20 cellular contexts compared by ENCODE assay signal in genomic region chr4:89162486-89162885, GRCh38. TPM values are rescaled to one million over a fixed set of nuclear protein-coding genes. Genes with fewer than 3 reads are reported as not detected.
DNase-seq lines count a peak whose midpoint lies in the region; ATAC-seq and TF ChIP-seq lines count a peak whose summit lies in the region.
"Had no signal": no experiment of that assay in that cellular context is flagged by ENCODE, and none has a peak within 500 bp of the region (broad histone marks: within the 10 kb centered on the region; RNA-seq: fewer than 3 reads in every experiment).

No MANE protein-coding gene starts in this region.

- no peaks in the 10 kb centered on the region for H3K9me2 ChIP-seq in hepatocyte (replicated peaks; ENCODE audit: insufficient read depth)

- H3K4me1 ChIP-seq in cardiac muscle cell (ENCODE audit: low read depth): peaks cover 18% of the 10 kb centered on the region
- H3K4me1 ChIP-seq in left ventricle myocardium inferior: no peaks in the 10 kb centered on the region
- H3K4me1 ChIP-seq in hepatocyte (ENCODE audit: insufficient read depth): no peaks in the 10 kb centered on the region
- no peaks in the 10 kb centered on the region for H3K4me1 ChIP-seq in osteoblast (ENCODE audit: insufficient read depth, low read length)
- H3K4me1 ChIP-seq in transverse colon: no peaks in the 10 kb centered on the region
- H3K4me1 ChIP-seq: BLaER1, Caco-2 had no signal

- TF ChIP-seq EP300 in transverse colon (IDR thresholded peaks at IDR 0.05; ENCODE audit: low read depth): no peak

- in situ Hi-C loops in SK-MEL-5 (cut with HindIII; ENCODE audit: low pct_unique_long_range_greater_than_20kb, low sequenced_read_pairs): no loop called here
- in situ Hi-C loops in transverse colon (cut with MboI; ENCODE audit: low pct_ligation_motif_present in 1 of 4, low pct_unique_long_range_greater_than_20kb in 1 of 4, low sequenced_read_pairs in 3 of 4): loop anchor here in 1 of 4 donors (25.0 kb wide), 1 partner anchor 750 kb away; no protein-coding TSS in a partner anchor

- H3K36me3 Mint-ChIP-seq in stimulated activated memory B cell treated with anti-CD40 and anti-IgM and Interleukin-4, amounts not matched to agents 10 μg/mL and 1 μg/mL and 100 μg/mL, for 72 hours: no peaks in the 10 kb centered on the region
- H3K36me3 Mint-ChIP-seq: CD4-positive, CD25-positive, alpha-beta regulatory T cell; CD8-positive, alpha-beta T cell had no signal

- H4K20me1 ChIP-seq in hepatocyte (ENCODE audit: insufficient read depth, poor library complexity, severe bottlenecking): no peaks in the 10 kb centered on the region
- no peaks in the 10 kb centered on the region for H4K20me1 ChIP-seq in osteoblast (ENCODE audit: insufficient read depth, low read length)
- H4K20me1 ChIP-seq: BLaER1 had no signal

- peaks cover 3% of the 10 kb centered on the region for H3K9me3 Mint-ChIP-seq in stimulated activated memory B cell treated with anti-CD40 and anti-IgM and Interleukin-4, amounts not matched to agents 10 μg/mL and 1 μg/mL and 100 μg/mL, for 72 hours
- H3K9me3 Mint-ChIP-seq: CD8-positive, alpha-beta T cell; HFFc6 had no signal

- H3K27me3 Mint-ChIP-seq in stimulated activated memory B cell treated with anti-CD40 and anti-IgM and Interleukin-4, amounts not matched to agents 10 μg/mL and 1 μg/mL and 100 μg/mL, for 72 hours: peaks cover 9% of the 10 kb centered on the region
- H3K27me3 Mint-ChIP-seq: CD4-positive, CD25-positive, alpha-beta regulatory T cell had no signal

- DNase-seq in cardiac muscle cell (ENCODE audit: low read depth in 1 of 2, low spot score in 1 of 2) (peak in 1 of 2 donors; percentile 47), left ventricle myocardium inferior (no peak), SK-MEL-5 (ENCODE audit: low read depth, low spot score) (peak; percentile 88), hepatocyte (ENCODE audit: low spot score) (peak; percentile 10), osteoblast (ENCODE audit: insufficient read length, low spot score, missing footprints) (peak; percentile 10), A172 (ENCODE audit: low spot score) (no peak), transverse colon (no peak)
- DNase-seq: Caco-2; CD4-positive, CD25-positive, alpha-beta regulatory T cell; CD8-positive, alpha-beta T cell; DMS153; DMS79 treated with DMSO at 0.1 percent for 48 hours; GF-D8; GOT3 had no signal

- no peaks in the 10 kb centered on the region for H3K9me3 ChIP-seq in cardiac muscle cell (ENCODE audit: low read depth)
- H3K9me3 ChIP-seq in left ventricle myocardium inferior (replicated peaks): no peaks in the 10 kb centered on the region
- no peaks in the 10 kb centered on the region for H3K9me3 ChIP-seq in hepatocyte (ENCODE audit: low read depth)
- no peaks in the 10 kb centered on the region for H3K9me3 ChIP-seq in osteoblast (ENCODE audit: low read depth, low read length)
- H3K9me3 ChIP-seq in transverse colon: no peaks in the 10 kb centered on the region
- H3K9me3 ChIP-seq: BLaER1, Caco-2, HAP-1 had no signal

- H3K4me2 ChIP-seq in hepatocyte: no peak overlapping the region
- no peak overlapping the region for H3K4me2 ChIP-seq in osteoblast (ENCODE audit: insufficient read depth, low read length)
- H3K4me2 ChIP-seq: BLaER1 had no signal

- no peaks in the 10 kb centered on the region for H3K79me2 ChIP-seq in hepatocyte
- no peaks in the 10 kb centered on the region for H3K79me2 ChIP-seq in osteoblast (ENCODE audit: insufficient read depth, low read length)

- H3K4me1 Mint-ChIP-seq in stimulated activated memory B cell treated with anti-CD40 and anti-IgM and Interleukin-4, amounts not matched to agents 10 μg/mL and 1 μg/mL and 100 μg/mL, for 72 hours: no peaks in the 10 kb centered on the region
- H3K4me1 Mint-ChIP-seq: B cell; CD4-positive, CD25-positive, alpha-beta regulatory T cell had no signal

- TF ChIP-seq CTCF in cardiac muscle cell (IDR thresholded peaks at IDR 0.05; ENCODE audit: low read depth, low read length) (no peak), left ventricle myocardium inferior (IDR thresholded peaks at IDR 0.05; ENCODE audit: borderline replicate concordance) (no peak), hepatocyte (IDR thresholded peaks at IDR 0.05; ENCODE audit: poor library complexity) (no peak), osteoblast (IDR thresholded peaks at IDR 0.05; ENCODE audit: extremely low read depth, low read depth, low read length) (no peak), transverse colon (IDR thresholded peaks at IDR 0.05) (no peak)

- 74% methylated on average over 4 of the region's 4 CpGs for WGBS in hepatocyte (ENCODE audit: low lambda C conversion rate, missing lambda C conversion rate)
- 77 to 81% methylated on average over 2 to 4 of the region's 4 CpGs for WGBS in transverse colon (ENCODE audit: low coverage in 1 of 2), 2 donors

- H3K4me3 ChIP-seq in cardiac muscle cell (no peak overlapping the region), left ventricle myocardium inferior (no peak overlapping the region), hepatocyte (no peak overlapping the region), osteoblast (ENCODE audit: insufficient read depth, low read length) (no peak overlapping the region), transverse colon (no peak overlapping the region)
- H3K4me3 ChIP-seq: BLaER1, HAP-1 had no signal

- H3K27ac ChIP-seq in cardiac muscle cell (peak overlapping the region; percentile 61), left ventricle myocardium inferior (replicated peaks) (no peak overlapping the region), hepatocyte (no peak overlapping the region), osteoblast (ENCODE audit: low read depth, low read length) (no peak overlapping the region), transverse colon (no peak overlapping the region)
- H3K27ac ChIP-seq: BLaER1, C4-2B had no signal

- H3K27ac Mint-ChIP-seq in stimulated activated memory B cell treated with anti-CD40 and anti-IgM and Interleukin-4, amounts not matched to agents 10 μg/mL and 1 μg/mL and 100 μg/mL, for 72 hours: no peak overlapping the region
- H3K27ac Mint-ChIP-seq: B cell; CD4-positive, CD25-positive, alpha-beta regulatory T cell; CD8-positive, alpha-beta T cell; HFFc6 had no signal

- intact Hi-C loops in left ventricle myocardium inferior (cut with micrococcal nuclease) (loop anchor here (10.0 kb wide), 1 partner anchor 272 kb away; no protein-coding TSS in a partner anchor), transverse colon (cut with DNase I; ENCODE audit: low total_unique reads) (no loop called here)

- TF ChIP-seq POLR2A in transverse colon (IDR thresholded peaks at IDR 0.05): no peak

- no peak overlapping the region for H3K4me3 Mint-ChIP-seq in stimulated activated memory B cell treated with anti-CD40 and anti-IgM and Interleukin-4, amounts not matched to agents 10 μg/mL and 1 μg/mL and 100 μg/mL, for 72 hours
- H3K4me3 Mint-ChIP-seq: B cell; CD4-positive, CD25-positive, alpha-beta regulatory T cell; CD8-positive, alpha-beta T cell; HFFc6 had no signal

- H3K27me3 ChIP-seq in cardiac muscle cell: no peaks in the 10 kb centered on the region
- H3K27me3 ChIP-seq in left ventricle myocardium inferior (ENCODE audit: low read depth): no peaks in the 10 kb centered on the region
- H3K27me3 ChIP-seq in hepatocyte: no peaks in the 10 kb centered on the region
- peaks cover 10% of the 10 kb centered on the region for H3K27me3 ChIP-seq in osteoblast (ENCODE audit: insufficient read depth, low read length)
- no peaks in the 10 kb centered on the region for H3K27me3 ChIP-seq in transverse colon
- H3K27me3 ChIP-seq: BLaER1 had no signal

- no peak overlapping the region for H2AFZ ChIP-seq in hepatocyte
- no peak overlapping the region for H2AFZ ChIP-seq in osteoblast (ENCODE audit: low read length)

- H3K36me3 ChIP-seq in cardiac muscle cell (no peaks in the 10 kb centered on the region), left ventricle myocardium inferior (no peaks in the 10 kb centered on the region), hepatocyte (replicated peaks; ENCODE audit: insufficient read depth, low read depth) (no peaks in the 10 kb centered on the region), osteoblast (ENCODE audit: insufficient read depth, low read length) (no peaks in the 10 kb centered on the region), transverse colon (no peaks in the 10 kb centered on the region)
- H3K36me3 ChIP-seq: BLaER1, HAP-1 had no signal

- ATAC-seq in stimulated activated memory B cell treated with anti-CD40 and anti-IgM and Interleukin-4, amounts not matched to agents 10 μg/mL and 1 μg/mL and 100 μg/mL, for 72 hours: no peak
- ATAC-seq: CD8-positive, alpha-beta T cell had no signal

RNA-seq across cellular contexts. Expression of gene TIGD2, which starts 51.2 kb away (rescaled TPM):
- total RNA-seq in cardiac muscle cell (10.5 and 14.0 TPM in 2 replicates), left ventricle myocardium inferior (2.0 TPM), hepatocyte (15.7 and 17.1 TPM in 2 replicates), osteoblast (18.1 and 18.6 TPM in 2 replicates), transverse colon (1 to 10 TPM; 1.1 to 7.5 (median 6.6) TPM)
- polyA plus RNA-seq in cardiac muscle cell (4.1 and 5.4 TPM in 2 replicates), hepatocyte (10.0 and 10.3 TPM in 2 replicates)
- total RNA-seq in SK-MEL-5 (2014; rRNA removed; shearing (Covaris generic)): 15.2 and 15.9 TPM in 2 replicates
- 8.1 and 10.9 TPM in 2 replicates for polyA plus RNA-seq in SK-MEL-5 (2015; cell fraction: cytosol; rRNA removed)
- 10.2 and 11.5 TPM in 2 replicates for polyA plus RNA-seq in SK-MEL-5 (2015; cell fraction: nucleus; rRNA removed)
- total RNA-seq in A172 (2014; rRNA removed; shearing (Covaris generic)): 10.2 and 16.6 TPM in 2 replicates

Comparison
In these comparisons a context has a peak if more than half of its experiments do, and no peak if none do; other contexts are left out.
1. DNase-seq: peak in SK-MEL-5 (single experiment), hepatocyte (single experiment) and osteoblast (single experiment); none in left ventricle myocardium inferior (single experiment), A172 (single experiment) and transverse colon (single experiment).